In genomic region chr2:180761224-180761623, GRCh38 we compare ENCODE assay signal across 12 cellular contexts.
DNase-seq lines count a peak whose midpoint lies in the region; ATAC-seq and TF ChIP-seq lines count a peak whose summit lies in the region.
"Had no signal": no experiment of that assay in that cellular context is flagged by ENCODE, and none has a peak within 500 bp of the region (broad histone marks: within the 10 kb centered on the region; RNA-seq: fewer than 3 reads in every experiment).

No MANE protein-coding gene starts in this region.

- no peak for TF ChIP-seq POLR2A in suprapubic skin (IDR thresholded peaks at IDR 0.05)

- H3K27me3 Mint-ChIP-seq in H9 (ENCODE audit: low read depth) (no peaks in the 10 kb centered on the region), natural killer cell (ENCODE audit: low read depth in 2 of 2) (no peaks in the 10 kb centered on the region)

- H3K9ac ChIP-seq in H9 (ENCODE audit: extremely low read depth, insufficient read length, low read length), result no peak overlapping the region
- H3K9ac ChIP-seq: KMS-11 had no signal

- TF ChIP-seq EP300 in suprapubic skin (IDR thresholded peaks at IDR 0.05), result no peak

- no peak overlapping the region for H3K56ac ChIP-seq in H9 (ENCODE audit: insufficient read length, low read depth, low read length)

- no peak overlapping the region for H4K91ac ChIP-seq in H9 (ENCODE audit: insufficient read length, low read depth, low read length)

- DNase-seq in H9 (no peak), SK-MEL-5 (ENCODE audit: low read depth, low spot score) (peak; percentile 16), foreskin keratinocyte (peak; percentile 21 to 23), HUDEP-2 (lab: John Stamatoyannopoulos, UW; ENCODE audit: unreplicated experiment in 76 of 76) (no peak), suprapubic skin (ENCODE audit: low spot score in 2 of 2) (no peak), natural killer cell (no peak), HPDE6-E6E7 (ENCODE audit: extremely low spot score) (no peak)
- DNase-seq: activated effector memory CD4-positive, alpha-beta T cell treated with Interleukin-2 at 50 U/mL for 16 hours; occipital lobe had no signal

- peaks cover 7 to 13% of the 10 kb centered on the region in 2 experiments for H3K4me1 Mint-ChIP-seq in H9
- H3K4me1 Mint-ChIP-seq in natural killer cell, result no peaks in the 10 kb centered on the region

- H3K27me3 ChIP-seq in H9 (ENCODE audit: insufficient read depth, low read length), result no peaks in the 10 kb centered on the region
- no peaks in the 10 kb centered on the region for H3K27me3 ChIP-seq in foreskin keratinocyte
- H3K27me3 ChIP-seq in suprapubic skin, result no peaks in the 10 kb centered on the region

- TF ChIP-seq CTCF in 22Rv1 (IDR thresholded peaks at IDR 0.05) (no peak), H9 (conservative IDR thresholded peaks at IDR 0.05) (no peak), foreskin keratinocyte (conservative IDR thresholded peaks at IDR 0.05) (no peak), suprapubic skin (IDR thresholded peaks at IDR 0.05) (no peak), natural killer cell (IDR thresholded peaks at IDR 0.05) (no peak)

- no peak overlapping the region for H4K5ac ChIP-seq in H9 (ENCODE audit: insufficient read length, low read depth, low read length)

- H3K4me2 ChIP-seq in H9 (ENCODE audit: insufficient read depth, insufficient read length, low read length), result no peak overlapping the region
- H3K4me2 ChIP-seq: KMS-11 had no signal

- H3K4me3 Mint-ChIP-seq in H9 (no peak overlapping the region), natural killer cell (no peak overlapping the region)

- H3K4ac ChIP-seq in H9 (ENCODE audit: low read depth, low read length), result no peak overlapping the region

- H3K9me3 ChIP-seq in H9 (ENCODE audit: control insufficient read depth, low read depth, low read length) (no peaks in the 10 kb centered on the region), suprapubic skin (no peaks in the 10 kb centered on the region)

- ATAC-seq in foreskin keratinocyte, result no peak
- no peak for ATAC-seq in natural killer cell

- H3K9me3 Mint-ChIP-seq in H9, result no peaks in the 10 kb centered on the region; a peak in 2 of 5 replicates
- H3K9me3 Mint-ChIP-seq in natural killer cell, result peaks cover 0 to 1% of the 10 kb centered on the region in 2 donors

- WGBS in H9 (ENCODE audit: extremely low coverage, insufficient read length, low lambda C conversion rate), result no CpG with 5 or more reads among the region's 5 CpGs
- WGBS in suprapubic skin, result 55% methylated on average over 5 of the region's 5 CpGs

- in situ Hi-C loops in SK-MEL-5 (cut with HindIII; ENCODE audit: low pct_unique_long_range_greater_than_20kb, low sequenced_read_pairs), result no loop called here

- H3K4me3 ChIP-seq in suprapubic skin, result no peak overlapping the region
- H3K4me3 ChIP-seq: coronary artery had no signal

- no peak overlapping the region for H2BK5ac ChIP-seq in H9 (ENCODE audit: insufficient read length, low read length)

- H2AFZ ChIP-seq in H9 (ENCODE audit: low read length), result no peak overlapping the region

- intact Hi-C loops in natural killer cell (cut with micrococcal nuclease), result no loop called here

- H2BK20ac ChIP-seq in H9 (ENCODE audit: low read depth, low read length, poor library complexity, severe bottlenecking), result no peak overlapping the region

- no peak overlapping the region for H2AK5ac ChIP-seq in H9 (ENCODE audit: insufficient read length, low read length)

- H2BK12ac ChIP-seq in H9 (ENCODE audit: insufficient read length, low read depth, low read length), result no peak overlapping the region

- H4K20me1 ChIP-seq in H9 (ENCODE audit: control insufficient read depth, insufficient read depth, insufficient read length), result no peaks in the 10 kb centered on the region

- H3K14ac ChIP-seq in H9 (ENCODE audit: insufficient read depth, low read length), result no peak overlapping the region

- no peak overlapping the region for H4K8ac ChIP-seq in H9 (replicated peaks; ENCODE audit: insufficient read length, low read depth, low read length)

- no peaks in the 10 kb centered on the region for H3K79me2 ChIP-seq in H9 (ENCODE audit: insufficient read depth, low read length)

- H3K18ac ChIP-seq in H9 (ENCODE audit: insufficient read length, low read depth, low read length), result no peak overlapping the region

- no peak overlapping the region for H2BK120ac ChIP-seq in H9 (ENCODE audit: low read depth, low read length, poor library complexity, severe bottlenecking)

- H3K23ac ChIP-seq in H9 (ENCODE audit: insufficient read length, low read depth, low read length), result no peak overlapping the region

- peaks cover 3% of the 10 kb centered on the region; the same call in 1 of the 2 replicates for H3K4me1 ChIP-seq in H9 (ENCODE audit: insufficient read depth, low read length)
- H3K4me1 ChIP-seq in foreskin keratinocyte, result no peaks in the 10 kb centered on the region
- no peaks in the 10 kb centered on the region for H3K4me1 ChIP-seq in suprapubic skin

- no peak overlapping the region for H3T11ph ChIP-seq in H9 (ENCODE audit: low read length)

- H2BK15ac ChIP-seq in H9 (ENCODE audit: low read depth, low read length), result no peak overlapping the region

- H3K27ac Mint-ChIP-seq in H9, result peak overlapping the region in 2 of 3 experiments; percentile 73 to 87; a peak in 3 of 7 replicates
- H3K27ac Mint-ChIP-seq in natural killer cell, result no peak overlapping the region

- H3K27ac ChIP-seq in 22Rv1, result peak overlapping the region; percentile 88
- H3K27ac ChIP-seq in H9 (ENCODE audit: insufficient read length, low read depth, low read length), result no peak overlapping the region
- no peak overlapping the region for H3K27ac ChIP-seq in foreskin keratinocyte
- H3K27ac ChIP-seq in suprapubic skin, result no peak overlapping the region
- H3K27ac ChIP-seq: coronary artery, KMS-11 had no signal

- H3K23me2 ChIP-seq in H9 (ENCODE audit: insufficient read length, low read depth, low read length, poor library complexity, severe bottlenecking), result no peaks in the 10 kb centered on the region

- no peaks in the 10 kb centered on the region for H3K79me1 ChIP-seq in H9 (ENCODE audit: insufficient read depth, low read depth, low read length, poor library complexity, severe bottlenecking)

- H3K36me3 ChIP-seq in suprapubic skin, result no peaks in the 10 kb centered on the region

- H3K36me3 Mint-ChIP-seq in H9 (ENCODE audit: insufficient read depth in 1 of 3, low read depth in 3 of 3) (no peaks in the 10 kb centered on the region), natural killer cell (no peaks in the 10 kb centered on the region)

Comparison
In these comparisons a context has a peak if more than half of its experiments do, and no peak if none do; other contexts are left out.
1. DNase-seq: peak in SK-MEL-5 (single experiment) and foreskin keratinocyte (2 of 2); none in H9 (single experiment), HUDEP-2 (0 of 76), suprapubic skin (0 of 2), natural killer cell (single experiment) and HPDE6-E6E7 (single experiment).
2. H3K27ac Mint-ChIP-seq: peak in H9 (2 of 3); none in natural killer cell (0 of 2).